21 cellular contexts compared by ENCODE assay signal in the genomic region with DNA sequence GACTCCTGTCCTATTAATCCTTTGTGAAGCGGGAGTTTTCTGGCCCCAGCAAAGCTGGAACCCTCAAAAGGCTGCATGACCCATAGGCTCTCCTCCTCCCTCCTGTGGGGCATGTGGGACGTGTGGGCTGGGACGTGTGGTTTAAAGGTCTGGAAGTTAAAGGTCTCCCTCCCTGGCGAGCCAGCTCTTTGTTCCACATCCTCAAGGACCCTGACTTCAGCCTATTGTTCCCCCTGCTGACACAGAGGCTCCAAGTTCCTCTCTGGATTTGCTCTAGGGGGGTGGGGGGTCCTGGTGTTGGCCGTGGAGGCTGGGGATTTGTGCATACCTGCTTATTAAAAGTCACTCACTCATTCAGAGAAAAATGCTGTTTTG. TPM values are rescaled to one million over a fixed set of nuclear protein-coding genes. Genes with fewer than 3 reads are reported as not detected.
DNase-seq lines count a peak whose midpoint lies in the region; ATAC-seq and TF ChIP-seq lines count a peak whose summit lies in the region.
"Had no signal": no experiment of that assay in that cellular context is flagged by ENCODE, and none has a peak within 500 bp of the region (broad histone marks: within the 10 kb centered on the region; RNA-seq: fewer than 3 reads in every experiment).

No MANE protein-coding gene starts in this region.

- no peak overlapping the region for H2AFZ ChIP-seq in neural progenitor cell (replicated peaks)

- peaks cover 46% of the 10 kb centered on the region for H3K4me1 Mint-ChIP-seq in neural progenitor cell
- H3K4me1 Mint-ChIP-seq: IgD-negative memory B cell, natural killer cell had no signal

- H3K9me3 ChIP-seq in A673 (ENCODE audit: low read depth, low read length, poor library complexity, severe bottlenecking) (no peaks in the 10 kb centered on the region), left ventricle myocardium inferior (replicated peaks) (no peaks in the 10 kb centered on the region), neural progenitor cell (ENCODE audit: low read depth) (no peaks in the 10 kb centered on the region)

- no peak for DNase-seq in A673 (ENCODE audit: low spot score)
- DNase-seq in NB4 (ENCODE audit: low read depth) = peak; percentile 33
- DNase-seq in left ventricle myocardium inferior = no peak
- no peak for DNase-seq in neural progenitor cell (ENCODE audit: low spot score)
- DNase-seq in substantia nigra (lab: John Stamatoyannopoulos, UW) = no peak
- DNase-seq in NCI-H1930 (lab: John Stamatoyannopoulos, UW) = no peak
- no peak for DNase-seq in G401 (ENCODE audit: low spot score)
- DNase-seq: activated CD4-positive, alpha-beta T cell treated with anti-CD3 and anti-CD28 coated beads for 4 hours; activated naive CD4-positive, alpha-beta T cell treated with Interleukin-2 at 50 U/mL for 16 hours; brain microvascular endothelial cell; GF-D8; hypothalamus; natural killer cell; NCI-H1105; NCI-H2171 treated with DMSO at 0.1 percent for 48 hours; NK-92 treated with Interleukin-12 subunit alpha and Interleukin-12 subunit beta, amount 100 ng/mL, for 24 hours; retina; SHP77 treated with DMSO at 0.1 percent for 48 hours; stimulated activated CD4-positive, alpha-beta T cell treated with anti-CD3 and anti-CD28 coated beads, Interleukin-1b, Interleukin-23, amount 100 ng/mL, for 48 hours had no signal

- H3K4me3 Mint-ChIP-seq in neural progenitor cell = no peak overlapping the region
- H3K4me3 Mint-ChIP-seq: IgD-negative memory B cell, natural killer cell had no signal

- peak overlapping the region; percentile 26 for H3K4me2 ChIP-seq in neural progenitor cell

- ATAC-seq in GM18519 (IDR thresholded peaks at IDR 0.05; ENCODE audit: low FRiP score, unreplicated experiment) = no peak
- ATAC-seq: natural killer cell had no signal

- H3K27ac Mint-ChIP-seq in neural progenitor cell = peak overlapping the region; percentile 89
- H3K27ac Mint-ChIP-seq: IgD-negative memory B cell, natural killer cell had no signal

- in situ Hi-C loops in G401 (cut with HindIII; ENCODE audit: low sequenced_read_pairs) = no loop called here

- POLR2A ChIA-PET in A673 (lab: Charles Lee; ENCODE audit: low non-redundant PET) = interaction anchor here (0.6 kb wide), 1 partner anchor 455 kb away, joined by 5 read pairs; no protein-coding TSS in a partner anchor

- H3K27ac ChIP-seq in A673 (ENCODE audit: low read depth, low read length, poor library complexity, severe bottlenecking) (peak overlapping the region; percentile 39), left ventricle myocardium inferior (replicated peaks) (peak overlapping the region; percentile 80), neural progenitor cell (no peak overlapping the region), substantia nigra (ENCODE audit: low read depth, low read length, poor library complexity, severe bottlenecking) (no peak overlapping the region)
- H3K27ac ChIP-seq: brain microvascular endothelial cell had no signal

- H3K4me1 ChIP-seq in A673 (ENCODE audit: insufficient read depth, low read length, poor library complexity, severe bottlenecking) (peaks cover 52% of the 10 kb centered on the region), left ventricle myocardium inferior (peaks cover 100% of the 10 kb centered on the region), neural progenitor cell (peaks cover 44% of the 10 kb centered on the region)

- no peak for TF ChIP-seq CTCF in A673 (conservative IDR thresholded peaks at IDR 0.05; ENCODE audit: low read depth, low read length)
- no peak for TF ChIP-seq CTCF in NB4 (IDR thresholded peaks at IDR 0.05; ENCODE audit: low read depth, low read length)
- no peak for TF ChIP-seq CTCF in left ventricle myocardium inferior (IDR thresholded peaks at IDR 0.05; ENCODE audit: borderline replicate concordance)
- TF ChIP-seq CTCF in neural progenitor cell (IDR thresholded peaks at IDR 0.05) = no peak

- BruUV-seq in A673 (replicated peaks; lab: Mats Ljungman, UMichigan) = no TSS peak

- peaks cover 23% of the 10 kb centered on the region for H4K20me1 ChIP-seq in neural progenitor cell (ENCODE audit: low read depth)

- H3K4me3 ChIP-seq in A673 (ENCODE audit: low read depth, low read length, poor library complexity, severe bottlenecking) = no peak overlapping the region
- no peak overlapping the region for H3K4me3 ChIP-seq in NB4 (ENCODE audit: low read depth, low read length)
- no peak overlapping the region for H3K4me3 ChIP-seq in left ventricle myocardium inferior
- H3K4me3 ChIP-seq in neural progenitor cell = no peak overlapping the region

- H3K36me3 ChIP-seq in A673 (ENCODE audit: insufficient read depth, low read length, poor library complexity, severe bottlenecking) (peaks cover 6% of the 10 kb centered on the region), left ventricle myocardium inferior (no peaks in the 10 kb centered on the region), neural progenitor cell (no peaks in the 10 kb centered on the region)
- H3K36me3 ChIP-seq: brain microvascular endothelial cell had no signal

- H3K36me3 Mint-ChIP-seq in neural progenitor cell = peaks cover 4% of the 10 kb centered on the region
- H3K36me3 Mint-ChIP-seq: natural killer cell had no signal

- H3K27me3 ChIP-seq in A673 (replicated peaks; ENCODE audit: insufficient read depth, low read depth, low read length, poor library complexity) (no peaks in the 10 kb centered on the region), left ventricle myocardium inferior (ENCODE audit: low read depth) (no peaks in the 10 kb centered on the region), neural progenitor cell (no peaks in the 10 kb centered on the region)
- H3K27me3 ChIP-seq: brain microvascular endothelial cell had no signal

- H3K9me3 Mint-ChIP-seq in neural progenitor cell = no peaks in the 10 kb centered on the region
- H3K9me3 Mint-ChIP-seq: IgD-negative memory B cell, natural killer cell had no signal

- peaks cover 6% of the 10 kb centered on the region for H3K27me3 Mint-ChIP-seq in neural progenitor cell (ENCODE audit: insufficient read depth, low read depth)

- peaks cover 16% of the 10 kb centered on the region for H3F3A ChIP-seq in neural progenitor cell (ENCODE audit: low read depth)

- CTCF ChIA-PET in A673 (lab: Charles Lee) = no interaction called here

- TF ChIP-seq POLR2A in NB4 (IDR thresholded peaks at IDR 0.05; ENCODE audit: extremely low read depth, insufficient read length) = no peak

- no peak overlapping the region for H3K9ac ChIP-seq in neural progenitor cell

- peaks cover 5% of the 10 kb centered on the region for H3K79me2 ChIP-seq in neural progenitor cell (ENCODE audit: low read depth)

- intact Hi-C loops in A673 (cut with micrococcal nuclease; ENCODE audit: unreplicated experiment) = no loop called here
- intact Hi-C loops in left ventricle myocardium inferior (cut with micrococcal nuclease) = no loop called here

RNA-seq across cellular contexts. Expression of a gene that starts 44.2 kb away (rescaled TPM):
- 50.1 and 63.9 TPM in 2 replicates for total RNA-seq in A673 (2021)
- 20.3 TPM for total RNA-seq in left ventricle myocardium inferior
- total RNA-seq in neural progenitor cell (ENCODE audit: low replicate concordance) = 3.4 and 9.4 TPM in 2 replicates
- total RNA-seq in G401 (2014; rRNA removed; shearing (Covaris generic)) = 84.0 and 102 TPM in 2 replicates

Comparison
In these comparisons a context has a peak if more than half of its experiments do, and no peak if none do; other contexts are left out.
1. H3K27ac ChIP-seq: peak in A673 (single experiment) and left ventricle myocardium inferior (single experiment); none in neural progenitor cell (single experiment) and substantia nigra (single experiment).